9 cellular contexts compared by ENCODE assay signal in genomic region chr9:134399435-134400056, GRCh38.
DNase-seq lines count a peak whose midpoint lies in the region; ATAC-seq and TF ChIP-seq lines count a peak whose summit lies in the region.
"Had no signal": no experiment of that assay in that cellular context is flagged by ENCODE, and none has a peak within 500 bp of the region (broad histone marks: within the 10 kb centered on the region; RNA-seq: fewer than 3 reads in every experiment).

No MANE protein-coding gene starts in this region.

- no peaks in the 10 kb centered on the region for H3K4me1 ChIP-seq in HAP-1
- peaks cover 52% of the 10 kb centered on the region for H3K4me1 ChIP-seq in mesenchymal stem cell (ENCODE audit: control insufficient read depth, insufficient read depth, low read depth, low read length)

- H3K18ac ChIP-seq in mesenchymal stem cell (ENCODE audit: low read depth in 1 of 2, low read length in 2 of 2): no peak overlapping the region

- H3K4me3 Mint-ChIP-seq in CD14-positive monocyte: peak overlapping the region in 1 of 2 donors; percentile 39

- H3K9me3 Mint-ChIP-seq in CD14-positive monocyte: peaks cover 0 to 8% (median 5%) of the 10 kb centered on the region in 7 donors

- 98% methylated on average over 2 of the region's 2 CpGs for WGBS in mesenchymal stem cell

- intact Hi-C loops in CD14-positive monocyte (cut with micrococcal nuclease): no loop called here

- H3K36me3 ChIP-seq in HAP-1 (replicated peaks) (no peaks in the 10 kb centered on the region), mesenchymal stem cell (ENCODE audit: control insufficient read depth in 1 of 2, insufficient read depth in 2 of 2, low read depth in 1 of 2, low read length in 2 of 2) (peaks cover 12 to 58% of the 10 kb centered on the region in 2 experiments)

- peak overlapping the region in 6 of 7 donors; percentile 11 to 84 (median 65) for H3K27ac Mint-ChIP-seq in CD14-positive monocyte

- in situ Hi-C loops in HAP-1 (cut with MboI; ENCODE audit: low sequenced_read_pairs) (no loop called here), astrocyte of the cerebellum (cut with HindIII; ENCODE audit: low sequenced_read_pairs) (loop anchor here (10.0 kb wide), 1 partner anchor 85 kb away; no protein-coding TSS in a partner anchor)

- no peak overlapping the region for H4K8ac ChIP-seq in mesenchymal stem cell (ENCODE audit: low read length)

- H3K9ac ChIP-seq in mesenchymal stem cell (ENCODE audit: low read length): no peak overlapping the region

- TF ChIP-seq CTCF in CD14-positive monocyte (IDR thresholded peaks at IDR 0.05) (peak; percentile 92), astrocyte of the cerebellum (IDR thresholded peaks at IDR 0.05; ENCODE audit: low read depth, low read length, missing control alignments) (peak; percentile 67)

- no peaks in the 10 kb centered on the region for H3K27me3 Mint-ChIP-seq in CD14-positive monocyte (ENCODE audit: low read depth in 3 of 3)

- DNase-seq in CD14-positive monocyte (ENCODE audit: low spot score) (no peak), HAP-1 (ENCODE audit: low spot score in 2 of 2) (peak; percentile 38 to 47), astrocyte of the cerebellum (ENCODE audit: low read depth) (no peak), mesenchymal stem cell (peak; percentile 48), medulla oblongata (ENCODE audit: extremely low spot score) (no peak)
- DNase-seq in stimulated activated naive CD4-positive, alpha-beta T cell (lab: John Stamatoyannopoulos, UW): no peak

- H3K4me1 Mint-ChIP-seq in CD14-positive monocyte: peaks cover 94% of the 10 kb centered on the region

- H3K79me1 ChIP-seq in mesenchymal stem cell (replicated peaks; ENCODE audit: low read length, poor library complexity, severe bottlenecking): peaks cover 86% of the 10 kb centered on the region

- H3K27ac ChIP-seq in mesenchymal stem cell (ENCODE audit: low read length, poor library complexity, severe bottlenecking): no peak overlapping the region
- H3K27ac ChIP-seq: SJSA1 had no signal

- ATAC-seq in HG02970 (IDR thresholded peaks at IDR 0.05; ENCODE audit: low FRiP score, unreplicated experiment) (no peak), HG03521 (IDR thresholded peaks at IDR 0.05; ENCODE audit: unreplicated experiment) (no peak)

- H2BK5ac ChIP-seq in mesenchymal stem cell (ENCODE audit: low read depth, low read length, poor library complexity, severe bottlenecking): no peak overlapping the region

- H2AK5ac ChIP-seq in mesenchymal stem cell (ENCODE audit: low read length, severe bottlenecking): no peak overlapping the region

- H3K27me3 ChIP-seq in HAP-1 (ENCODE audit: low read depth) (no peaks in the 10 kb centered on the region), mesenchymal stem cell (ENCODE audit: control insufficient read depth in 1 of 2, insufficient read depth in 1 of 2, low read length in 2 of 2) (no peaks in the 10 kb centered on the region)
- H3K27me3 ChIP-seq: SJSA1 had no signal

- H2BK12ac ChIP-seq in mesenchymal stem cell (ENCODE audit: low read length in 2 of 2): no peak overlapping the region

- H2AFZ ChIP-seq in mesenchymal stem cell (ENCODE audit: low read depth, low read length): no peak overlapping the region

- H3K4ac ChIP-seq in mesenchymal stem cell (ENCODE audit: low read depth in 1 of 2, low read length in 2 of 2): no peak overlapping the region

- no peak overlapping the region for H3K23ac ChIP-seq in mesenchymal stem cell (ENCODE audit: low read length in 2 of 2)

- H3K36me3 Mint-ChIP-seq in CD14-positive monocyte: peaks cover 14 to 58% of the 10 kb centered on the region in 2 donors

- no peak overlapping the region for H3K4me3 ChIP-seq in HAP-1
- H3K4me3 ChIP-seq in astrocyte of the cerebellum (ENCODE audit: low read depth, low read length): no peak overlapping the region
- no peak overlapping the region for H3K4me3 ChIP-seq in mesenchymal stem cell (ENCODE audit: insufficient read depth in 1 of 2, low read depth in 1 of 2, low read length in 2 of 2)
- H3K4me3 ChIP-seq: SJSA1 had no signal

- H3K9me3 ChIP-seq in HAP-1 (peaks cover 7% of the 10 kb centered on the region), mesenchymal stem cell (ENCODE audit: control insufficient read depth, low read length) (peaks cover 4% of the 10 kb centered on the region)

- H2BK15ac ChIP-seq in mesenchymal stem cell (ENCODE audit: low read depth, poor library complexity, severe bottlenecking): no peak overlapping the region

- H3K14ac ChIP-seq in mesenchymal stem cell (ENCODE audit: low read length in 2 of 2): no peak overlapping the region

- H4K91ac ChIP-seq in mesenchymal stem cell (ENCODE audit: low read length): peak overlapping the region; percentile 27

- H3K4me2 ChIP-seq in mesenchymal stem cell (ENCODE audit: low read length, poor library complexity, severe bottlenecking): no peak overlapping the region

- no peak overlapping the region for H2BK120ac ChIP-seq in mesenchymal stem cell (ENCODE audit: low read depth, low read length)

Comparison
In these comparisons a context has a peak if more than half of its experiments do, and no peak if none do; other contexts are left out.
1. DNase-seq: peak in HAP-1 (2 of 2) and mesenchymal stem cell (single experiment); none in CD14-positive monocyte (single experiment), astrocyte of the cerebellum (single experiment), stimulated activated naive CD4-positive, alpha-beta T cell (0 of 6) and medulla oblongata (single experiment).